Comparison of ENCODE assay signal across 20 cellular contexts in the genomic region with DNA sequence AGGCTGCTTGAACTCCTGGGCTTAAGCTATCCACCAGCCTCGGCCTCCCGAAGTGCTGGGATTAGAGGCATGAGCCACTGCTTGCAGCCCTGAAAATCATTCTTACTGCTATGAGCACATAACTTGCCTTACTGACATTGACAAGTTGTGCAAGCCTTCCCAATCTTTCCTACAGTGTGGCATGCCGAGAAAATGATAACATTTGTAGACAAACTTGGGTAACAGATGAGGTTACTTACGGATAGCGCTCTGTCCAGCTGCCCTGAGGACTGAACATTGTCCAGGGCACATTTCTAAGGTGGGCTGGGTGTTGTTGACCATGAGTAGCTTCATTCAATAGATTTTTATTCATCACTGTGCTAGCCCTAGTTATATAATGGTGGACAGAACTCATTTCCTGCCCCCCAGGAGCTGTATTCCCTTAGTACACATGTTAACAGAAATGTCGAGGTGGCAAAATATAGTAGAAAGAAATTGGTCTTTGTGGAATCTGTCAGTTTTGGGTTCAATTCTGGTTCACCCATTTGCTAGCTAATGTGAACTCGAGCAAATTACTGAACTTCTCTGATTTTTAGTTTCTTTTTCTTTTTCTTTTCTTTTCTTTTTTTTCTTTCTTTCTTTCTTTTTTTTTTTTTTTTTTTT.
DNase-seq lines count a peak whose midpoint lies in the region; ATAC-seq, FAIRE-seq and TF ChIP-seq lines count a peak whose summit lies in the region.
"Had no signal": no experiment of that assay in that cellular context is flagged by ENCODE, and none has a peak within 500 bp of the region (broad histone marks: within the 10 kb centered on the region; RNA-seq: fewer than 3 reads in every experiment).

No MANE protein-coding gene starts in this region.

- H2AFZ ChIP-seq in hepatocyte = no peak overlapping the region

- H3K79me2 ChIP-seq in hepatocyte = no peaks in the 10 kb centered on the region

- no peak overlapping the region for H3K4me2 ChIP-seq in A549
- no peak overlapping the region for H3K4me2 ChIP-seq in hepatocyte
- H3K4me2 ChIP-seq: BLaER1 had no signal

- H3K9me3 ChIP-seq in A549 = no peaks in the 10 kb centered on the region
- no peaks in the 10 kb centered on the region for H3K9me3 ChIP-seq in hepatocyte (ENCODE audit: low read depth)
- no peaks in the 10 kb centered on the region for H3K9me3 ChIP-seq in right lobe of liver
- H3K9me3 ChIP-seq in CD8-positive, alpha-beta memory T cell (ENCODE audit: low read length) = no peaks in the 10 kb centered on the region
- H3K9me3 ChIP-seq: BLaER1 had no signal

- H3K27ac ChIP-seq in A549 = no peak overlapping the region
- peak overlapping the region; percentile 35 for H3K27ac ChIP-seq in hepatocyte
- peak overlapping the region; percentile 8 to 53 (median 50) for H3K27ac ChIP-seq in right lobe of liver
- H3K27ac ChIP-seq in CD8-positive, alpha-beta memory T cell (ENCODE audit: low read depth, low read length) = no peak overlapping the region
- H3K27ac ChIP-seq: 22Rv1, BLaER1 had no signal

- no peak for FAIRE-seq in A549 (lab: Jason Lieb, UNC)
- FAIRE-seq: GM12878, GM19239, HTR-8/SVneo had no signal

- POLR2A ChIA-PET in A549 (lab: Yijun Ruan, JAX) (no interaction called here), WTC11 (lab: Charles Lee) (interaction anchor here (0.6 to 0.7 kb wide), 2 partner anchors 284 to 400 kb away, joined by 4 to 11 read pairs; no protein-coding TSS in a partner anchor)
- POLR2A ChIA-PET in CD8-positive, alpha-beta memory T cell (lab: Charles Lee) = no interaction called here

- no peaks in the 10 kb centered on the region; the same call in 1 of the 2 replicates for H3K27me3 Mint-ChIP-seq in WTC11 (ENCODE audit: low read depth)
- peaks cover 0 to 6% of the 10 kb centered on the region in 2 donors for H3K27me3 Mint-ChIP-seq in CD8-positive, alpha-beta memory T cell

- no peak for TF ChIP-seq RAD21 in A549 (conservative IDR thresholded peaks at IDR 0.05 in 1 of 2, IDR thresholded peaks at IDR 0.05 in 1 of 2)

- H3K4me1 ChIP-seq in A549 = peaks cover 19% of the 10 kb centered on the region
- peaks cover 16% of the 10 kb centered on the region for H3K4me1 ChIP-seq in hepatocyte (ENCODE audit: insufficient read depth)
- H3K4me1 ChIP-seq in right lobe of liver = peaks cover 0 to 19% (median 4%) of the 10 kb centered on the region in 4 donors
- H3K4me1 ChIP-seq in CD8-positive, alpha-beta memory T cell (ENCODE audit: insufficient read depth, low read length) = peaks cover 2% of the 10 kb centered on the region
- H3K4me1 ChIP-seq: BLaER1 had no signal

- no peak overlapping the region for H3K4me3 ChIP-seq in A549
- no peak overlapping the region for H3K4me3 ChIP-seq in hepatocyte
- no peak overlapping the region for H3K4me3 ChIP-seq in right lobe of liver
- no peak overlapping the region for H3K4me3 ChIP-seq in CD8-positive, alpha-beta memory T cell (ENCODE audit: low read length)
- H3K4me3 ChIP-seq: BLaER1, GM12878 had no signal

- intact Hi-C loops in right lobe of liver (cut with DNase I) = no loop called here

- DNase-seq in A549 (ENCODE audit: low read depth in 1 of 2, low spot score in 1 of 2) (no peak), WTC11 (ENCODE audit: low spot score) (no peak), hepatocyte (ENCODE audit: low spot score) (peak; percentile 20), right lobe of liver (peak in 1 of 3 donors; percentile 54), NCI-H1417 treated with DMSO at 0.1 percent for 48 hours (lab: John Stamatoyannopoulos, UW) (no peak)
- no peak for DNase-seq in CD8-positive, alpha-beta memory T cell
- DNase-seq: Calu3; CD4-positive, alpha-beta memory T cell; DMS79 treated with DMSO at 0.1 percent for 48 hours; GOT3; H7; HFFc6 had no signal

- H3K4me3 Mint-ChIP-seq in WTC11 = no peak overlapping the region
- no peak overlapping the region for H3K4me3 Mint-ChIP-seq in CD8-positive, alpha-beta memory T cell
- H3K4me3 Mint-ChIP-seq: CD14-positive monocyte; CD4-positive, alpha-beta memory T cell; HFFc6 had no signal

- H3K9me2 ChIP-seq in hepatocyte (replicated peaks; ENCODE audit: insufficient read depth) = no peaks in the 10 kb centered on the region

- TF ChIP-seq CTCF in A549 (IDR thresholded peaks at IDR 0.05) = no peak
- TF ChIP-seq CTCF in WTC11 (IDR thresholded peaks at IDR 0.05) = no peak
- no peak for TF ChIP-seq CTCF in hepatocyte (IDR thresholded peaks at IDR 0.05; ENCODE audit: poor library complexity)
- no peak for TF ChIP-seq CTCF in right lobe of liver (IDR thresholded peaks at IDR 0.05)

- peaks cover 4% of the 10 kb centered on the region for H3K9me3 Mint-ChIP-seq in WTC11
- peaks cover 0 to 2% (median 0%) of the 10 kb centered on the region in 5 donors for H3K9me3 Mint-ChIP-seq in CD8-positive, alpha-beta memory T cell
- H3K9me3 Mint-ChIP-seq: HFFc6 had no signal

- TF ChIP-seq EP300 in A549 (IDR thresholded peaks at IDR 0.05) = no peak

- H3K27me3 ChIP-seq in hepatocyte (no peaks in the 10 kb centered on the region), right lobe of liver (no peaks in the 10 kb centered on the region)
- H3K27me3 ChIP-seq in CD8-positive, alpha-beta memory T cell (ENCODE audit: insufficient read depth, low read length, poor library complexity, severe bottlenecking) = no peaks in the 10 kb centered on the region
- H3K27me3 ChIP-seq: BLaER1 had no signal

- ATAC-seq in A549 (no peak), WTC11 (no peak), right lobe of liver (peak; percentile 89 to 91 (median 90)), GM21786 (IDR thresholded peaks at IDR 0.05; ENCODE audit: unreplicated experiment) (no peak)
- ATAC-seq: GM12878, HCT116 had no signal

- WGBS in A549 (ENCODE audit: missing lambda C conversion rate) = 89% methylated on average over 7 of the region's 7 CpGs
- 79% methylated on average over 7 of the region's 7 CpGs for WGBS in hepatocyte (ENCODE audit: low lambda C conversion rate, missing lambda C conversion rate)
- WGBS in right lobe of liver (ENCODE audit: insufficient coverage, low coverage, low lambda C conversion rate, missing lambda C conversion rate) = 48% methylated on average over 7 of the region's 7 CpGs

- no peaks in the 10 kb centered on the region for H4K20me1 ChIP-seq in hepatocyte (ENCODE audit: insufficient read depth, poor library complexity, severe bottlenecking)
- H4K20me1 ChIP-seq: BLaER1 had no signal

- TF ChIP-seq POLR2A in A549 (IDR thresholded peaks at IDR 0.05; ENCODE audit: low read length) (no peak), right lobe of liver (IDR thresholded peaks at IDR 0.05) (no peak)

- H3K36me3 ChIP-seq in hepatocyte (replicated peaks; ENCODE audit: insufficient read depth, low read depth) (no peaks in the 10 kb centered on the region), right lobe of liver (no peaks in the 10 kb centered on the region)
- H3K36me3 ChIP-seq in CD8-positive, alpha-beta memory T cell (ENCODE audit: insufficient read depth, low read length) = no peaks in the 10 kb centered on the region
- H3K36me3 ChIP-seq: BLaER1 had no signal

- no peaks in the 10 kb centered on the region for H3K4me1 Mint-ChIP-seq in WTC11
- peaks cover 4 to 6% (median 6%) of the 10 kb centered on the region in 3 donors for H3K4me1 Mint-ChIP-seq in CD8-positive, alpha-beta memory T cell

- CTCF ChIA-PET in A549 (lab: Yijun Ruan, JAX) (interaction anchor here (3.3 kb wide), 1 partner anchor 12 kb away, joined by 11 read pairs; no protein-coding TSS in a partner anchor), WTC11 (lab: Charles Lee) (interaction anchor here (0.6 kb wide), 1 partner anchor 433 kb away, joined by 3 read pairs; no protein-coding TSS in a partner anchor)
- CTCF ChIA-PET in CD8-positive, alpha-beta memory T cell (lab: Charles Lee) = interaction anchor here (0.7 kb wide), 1 partner anchor 20 kb away, joined by 3 read pairs; no protein-coding TSS in a partner anchor

- H3K36me3 Mint-ChIP-seq in WTC11 = no peaks in the 10 kb centered on the region
- no peaks in the 10 kb centered on the region for H3K36me3 Mint-ChIP-seq in CD8-positive, alpha-beta memory T cell
- H3K36me3 Mint-ChIP-seq: CD4-positive, alpha-beta memory T cell had no signal

- no peak overlapping the region for H3K27ac Mint-ChIP-seq in WTC11
- H3K27ac Mint-ChIP-seq in CD8-positive, alpha-beta memory T cell = no peak overlapping the region
- H3K27ac Mint-ChIP-seq: CD14-positive monocyte; CD4-positive, alpha-beta memory T cell; HFFc6 had no signal

TF ChIP-seq in A549, 52 proteins besides CTCF, POLR2A, EP300 and RAD21:
- peak; percentile 34 for TF ChIP-seq MAFK (IDR thresholded peaks at IDR 0.05; ENCODE audit: partially characterized antibody)
- TF ChIP-seq FOSB (CRISPR knock-in tag; IDR thresholded peaks at IDR 0.05) = no peak

TF ChIP-seq in WTC11, 78 proteins besides CTCF, POLR2A, EP300 and RAD21:
- peak; percentile 74 for TF ChIP-seq GABPB1 (CRISPR knock-in tag; IDR thresholded peaks at IDR 0.05)
- TF ChIP-seq HMGA2 (CRISPR knock-in tag; IDR thresholded peaks at IDR 0.05) = no peak
- no peak for TF ChIP-seq SMAD3 (CRISPR knock-in tag; IDR thresholded peaks at IDR 0.05; ENCODE audit: borderline replicate concordance)

Comparison
In these comparisons a context has a peak if more than half of its experiments do, and no peak if none do; other contexts are left out.
1. ATAC-seq: peak in right lobe of liver (4 of 4); none in A549 (0 of 2), WTC11 (single experiment) and GM21786 (single experiment).
2. H3K27ac ChIP-seq: peak in hepatocyte (single experiment) and right lobe of liver (3 of 3); none in A549 (0 of 2) and CD8-positive, alpha-beta memory T cell (single experiment).